20 cellular contexts compared by ENCODE assay signal in genomic region chr14:80385340-80385739, GRCh38.
"Had no signal": no experiment of that assay in that cellular context is flagged by ENCODE, and none has a peak within 500 bp of the region (broad histone marks: within the 10 kb centered on the region; RNA-seq: fewer than 3 reads in every experiment).

No MANE protein-coding gene starts in this region.

- H3K9me3 Mint-ChIP-seq: activated CD4-positive, alpha-beta memory T cell treated with anti-CD3 and anti-CD28 coated beads for 36 hours; activated CD4-positive, alpha-beta T cell treated with anti-CD3 and anti-CD28 coated beads, Interleukin-2, amount 10 ng/mL, durations not matched to agents 7 days and 5 days had no signal

- H3K27ac Mint-ChIP-seq: activated CD4-positive, alpha-beta memory T cell treated with anti-CD3 and anti-CD28 coated beads for 36 hours; activated CD4-positive, alpha-beta T cell treated with anti-CD3 and anti-CD28 coated beads, Interleukin-2, amount 10 ng/mL, durations not matched to agents 7 days and 5 days; activated naive CD8-positive, alpha-beta T cell; T-helper 17 cell had no signal

- H3K27me3 ChIP-seq: brain microvascular endothelial cell had no signal

- H3K4me3 Mint-ChIP-seq: activated CD4-positive, alpha-beta memory T cell treated with anti-CD3 and anti-CD28 coated beads for 36 hours; activated CD4-positive, alpha-beta T cell treated with anti-CD3 and anti-CD28 coated beads, Interleukin-2, amount 10 ng/mL, durations not matched to agents 7 days and 5 days; activated naive CD8-positive, alpha-beta T cell; activated T-cell treated with anti-CD3 and anti-CD28 coated beads, Interleukin-2, amount 50 U/mL, for 4 hours; T-helper 17 cell had no signal

- H3K27me3 Mint-ChIP-seq: activated CD4-positive, alpha-beta memory T cell treated with anti-CD3 and anti-CD28 coated beads for 36 hours; activated CD4-positive, alpha-beta T cell treated with anti-CD3 and anti-CD28 coated beads, Interleukin-2, amount 10 ng/mL, durations not matched to agents 7 days and 5 days; T-helper 17 cell had no signal

- H3K36me3 Mint-ChIP-seq: activated CD4-positive, alpha-beta memory T cell treated with anti-CD3 and anti-CD28 coated beads for 36 hours; activated naive CD8-positive, alpha-beta T cell had no signal

- H3K4me1 Mint-ChIP-seq: activated CD4-positive, alpha-beta T cell treated with anti-CD3 and anti-CD28 coated beads, Interleukin-2, amount 10 ng/mL, durations not matched to agents 7 days and 5 days; T-helper 17 cell had no signal

- H3K36me3 ChIP-seq: brain microvascular endothelial cell had no signal

- H3K27ac ChIP-seq: brain microvascular endothelial cell, KMS-11 had no signal

- DNase-seq: activated CD4-positive, alpha-beta memory T cell treated with anti-CD3 and anti-CD28 coated beads for 36 hours; activated CD4-positive, alpha-beta T cell treated with anti-CD3 and anti-CD28 coated beads, Interleukin-2, amount 10 ng/mL, durations not matched to agents 7 days and 5 days; activated CD4-positive, CD25-positive, alpha-beta regulatory T cell; activated CD8-positive, alpha-beta memory T cell treated with anti-CD3 and anti-CD28 coated beads for 24 hours; activated effector memory CD4-positive, alpha-beta T cell treated with anti-CD3 and anti-CD28 coated beads, Interleukin-2, amount 50 U/mL, for 16 hours; activated naive CD4-positive, alpha-beta T cell treated with Interleukin-2 at 50 U/mL for 16 hours; activated T-cell treated with anti-CD3 and anti-CD28 coated beads, Interleukin-2, amount 50 U/mL, for 4 hours; amygdala; brain microvascular endothelial cell; NCI-H1092; NCI-H1694 treated with DMSO at 0.1 percent for 48 hours; NCI-H2029 treated with DMSO at 0.1 percent for 48 hours; NCI-H446; NCI-H524; NCI-H748 treated with DMSO at 0.1 percent for 48 hours; SIG-M5; T-helper 17 cell; T-helper 9 cell had no signal
